In genomic region chr3:33892655-33893054, GRCh38 we compare ENCODE assay signal across 34 cellular contexts.
"Had no signal": no experiment of that assay in that cellular context is flagged by ENCODE, and none has a peak within 500 bp of the region (broad histone marks: within the 10 kb centered on the region; RNA-seq: fewer than 3 reads in every experiment).

No MANE protein-coding gene starts in this region.

- H3K9me3 ChIP-seq: MG63 had no signal

- H3K4me3 ChIP-seq: MG63 had no signal

- H3K27me3 ChIP-seq: MG63 had no signal

- H3K36me3 ChIP-seq: MG63 had no signal

- DNase-seq: Karpas-422, Kasumi-1, MG63, MM.1S, MV-4-11, NCI-H1048, NCI-H1092, NCI-H1092 treated with DMSO at 0.1 percent for 48 hours, NCI-H1105, NCI-H1105 treated with DMSO at 0.1 percent for 48 hours, NCI-H1417, NCI-H1417 treated with DMSO at 0.1 percent for 48 hours, NCI-H1436, NCI-H1436 treated with DMSO at 0.1 percent for 48 hours, NCI-H146, NCI-H1694, NCI-H1694 treated with DMSO at 0.1 percent for 48 hours, NCI-H187, NCI-H187 treated with DMSO at 0.1 percent for 48 hours, NCI-H1930, NCI-H2029, NCI-H2029 treated with DMSO at 0.1 percent for 48 hours, NCI-H2081, NCI-H2081 treated with DMSO at 0.1 percent for 48 hours, NCI-H2107, NCI-H2171, NCI-H2171 treated with DMSO at 0.1 percent for 48 hours, NCI-H2227 treated with DMSO at 0.1 percent for 48 hours, NCI-H226, NCI-H345, NCI-H446, NCI-H446 treated with DMSO at 0.1 percent for 48 hours, NCI-H510A, NCI-H510A treated with DMSO at 0.1 percent for 48 hours had no signal
